ENCODE assay signal across 9 cellular contexts in genomic region chr5:71782393-71782770, GRCh38.
DNase-seq lines count a peak whose midpoint lies in the region; ATAC-seq and TF ChIP-seq lines count a peak whose summit lies in the region.
"Had no signal": no experiment of that assay in that cellular context is flagged by ENCODE, and none has a peak within 500 bp of the region (broad histone marks: within the 10 kb centered on the region; RNA-seq: fewer than 3 reads in every experiment).

No MANE protein-coding gene starts in this region.

- H3K36me3 ChIP-seq in OCI-LY3 (replicated peaks; ENCODE audit: low read depth, low read length) = no peaks in the 10 kb centered on the region
- no peaks in the 10 kb centered on the region for H3K36me3 ChIP-seq in MM.1S (replicated peaks; ENCODE audit: insufficient read depth, low read length)
- H3K36me3 ChIP-seq: gastroesophageal sphincter had no signal

- peaks cover 0 to 4% (median 0%) of the 10 kb centered on the region in 3 donors for H3K27me3 Mint-ChIP-seq in naive B cell
- H3K27me3 Mint-ChIP-seq in progenitor cell of endocrine pancreas = peaks cover 20% of the 10 kb centered on the region

- H4K20me1 ChIP-seq in OCI-LY3 (ENCODE audit: insufficient read depth, low read length) = no peaks in the 10 kb centered on the region
- H4K20me1 ChIP-seq in MM.1S (ENCODE audit: insufficient read depth, low read length) = no peaks in the 10 kb centered on the region

- DNase-seq in naive B cell (no peak), MM.1S (no peak), progenitor cell of endocrine pancreas (ENCODE audit: low spot score, unreplicated experiment) (no peak), mucosa of gallbladder (ENCODE audit: low spot score) (no peak)
- DNase-seq in stimulated activated CD8-positive, alpha-beta memory T cell treated with anti-CD3 and anti-CD28 coated beads, Interleukin-4, amount 100 ng/mL, for 48 hours = no peak

- no peaks in the 10 kb centered on the region for H3K9me3 ChIP-seq in OCI-LY3 (ENCODE audit: insufficient read depth, low read length)
- no peaks in the 10 kb centered on the region for H3K9me3 ChIP-seq in MM.1S (replicated peaks; ENCODE audit: insufficient read depth, low read length)
- H3K9me3 ChIP-seq: gastroesophageal sphincter had no signal

- H3K4me1 Mint-ChIP-seq in naive B cell = peaks cover 16 to 26% (median 16%) of the 10 kb centered on the region in 3 donors
- peaks cover 3% of the 10 kb centered on the region for H3K4me1 Mint-ChIP-seq in progenitor cell of endocrine pancreas (ENCODE audit: low read depth)

- H3K4me3 ChIP-seq in OCI-LY3 (ENCODE audit: low read length) = peak overlapping the region; percentile 74
- H3K4me3 ChIP-seq in MM.1S (ENCODE audit: low read length) = no peak overlapping the region

- H3K9me2 ChIP-seq in MM.1S (replicated peaks; ENCODE audit: insufficient read depth, low read length) = no peaks in the 10 kb centered on the region

- H3K36me3 Mint-ChIP-seq in naive B cell (no peaks in the 10 kb centered on the region), progenitor cell of endocrine pancreas (ENCODE audit: insufficient read depth) (no peaks in the 10 kb centered on the region)

- H3K4me3 Mint-ChIP-seq in naive B cell (peak overlapping the region in 5 of 8 donors; percentile 50 to 82 (median 67)), progenitor cell of endocrine pancreas (ENCODE audit: low read depth) (no peak overlapping the region)

- peak overlapping the region; percentile 98 for H3K27ac ChIP-seq in OCI-LY3 (ENCODE audit: low read length)
- no peak overlapping the region for H3K27ac ChIP-seq in MM.1S (ENCODE audit: low read length)

- peak overlapping the region in 4 of 6 donors; percentile 12 to 62 (median 50) for H3K27ac Mint-ChIP-seq in naive B cell
- no peak overlapping the region for H3K27ac Mint-ChIP-seq in progenitor cell of endocrine pancreas

- TF ChIP-seq CTCF in OCI-LY3 (IDR thresholded peaks at IDR 0.05; ENCODE audit: low read depth, low read length) = no peak
- no peak for TF ChIP-seq CTCF in MM.1S (IDR thresholded peaks at IDR 0.05; ENCODE audit: low read length)
- no peak for TF ChIP-seq CTCF in progenitor cell of endocrine pancreas (IDR thresholded peaks at IDR 0.05; ENCODE audit: unreplicated experiment)

- ATAC-seq in GM18858 (IDR thresholded peaks at IDR 0.05; ENCODE audit: unreplicated experiment) = peak; percentile 23
- peak; percentile 45 for ATAC-seq in GM21717 (IDR thresholded peaks at IDR 0.05; ENCODE audit: unreplicated experiment)
- peak; percentile 18 to 26 for ATAC-seq in naive B cell (ENCODE audit: low read depth in 2 of 2)

- no peaks in the 10 kb centered on the region for H3F3A ChIP-seq in MM.1S (ENCODE audit: insufficient read depth, low read length)

- H3K27me3 ChIP-seq in OCI-LY3 (ENCODE audit: low read depth, low read length) = no peaks in the 10 kb centered on the region
- no peaks in the 10 kb centered on the region for H3K27me3 ChIP-seq in MM.1S (replicated peaks; ENCODE audit: insufficient read depth, low read length)
- H3K27me3 ChIP-seq: gastroesophageal sphincter had no signal

- H3K4me1 ChIP-seq in OCI-LY3 (ENCODE audit: low read length) (peaks cover 37% of the 10 kb centered on the region), MM.1S (ENCODE audit: low read length) (no peaks in the 10 kb centered on the region)

- H2AFZ ChIP-seq in OCI-LY3 (ENCODE audit: low read depth, low read length) (peak overlapping the region; percentile 58; the same call in 1 of the 2 replicates), MM.1S (ENCODE audit: low read length) (no peak overlapping the region)

- H3K4me2 ChIP-seq in OCI-LY3 (ENCODE audit: low read length) (peak overlapping the region; percentile 99), MM.1S (ENCODE audit: low read depth, low read length) (no peak overlapping the region)

- H3K79me2 ChIP-seq in OCI-LY3 (ENCODE audit: low read length) (no peaks in the 10 kb centered on the region), MM.1S (ENCODE audit: low read length) (no peaks in the 10 kb centered on the region)

- peak overlapping the region; percentile 80 for H3K9ac ChIP-seq in OCI-LY3 (ENCODE audit: low read length)
- no peak overlapping the region for H3K9ac ChIP-seq in MM.1S (ENCODE audit: low read length)

- H3K9me3 Mint-ChIP-seq in naive B cell (no peaks in the 10 kb centered on the region), progenitor cell of endocrine pancreas (ENCODE audit: low read depth) (no peaks in the 10 kb centered on the region)
